12 cellular contexts compared by ENCODE assay signal in the genomic region with DNA sequence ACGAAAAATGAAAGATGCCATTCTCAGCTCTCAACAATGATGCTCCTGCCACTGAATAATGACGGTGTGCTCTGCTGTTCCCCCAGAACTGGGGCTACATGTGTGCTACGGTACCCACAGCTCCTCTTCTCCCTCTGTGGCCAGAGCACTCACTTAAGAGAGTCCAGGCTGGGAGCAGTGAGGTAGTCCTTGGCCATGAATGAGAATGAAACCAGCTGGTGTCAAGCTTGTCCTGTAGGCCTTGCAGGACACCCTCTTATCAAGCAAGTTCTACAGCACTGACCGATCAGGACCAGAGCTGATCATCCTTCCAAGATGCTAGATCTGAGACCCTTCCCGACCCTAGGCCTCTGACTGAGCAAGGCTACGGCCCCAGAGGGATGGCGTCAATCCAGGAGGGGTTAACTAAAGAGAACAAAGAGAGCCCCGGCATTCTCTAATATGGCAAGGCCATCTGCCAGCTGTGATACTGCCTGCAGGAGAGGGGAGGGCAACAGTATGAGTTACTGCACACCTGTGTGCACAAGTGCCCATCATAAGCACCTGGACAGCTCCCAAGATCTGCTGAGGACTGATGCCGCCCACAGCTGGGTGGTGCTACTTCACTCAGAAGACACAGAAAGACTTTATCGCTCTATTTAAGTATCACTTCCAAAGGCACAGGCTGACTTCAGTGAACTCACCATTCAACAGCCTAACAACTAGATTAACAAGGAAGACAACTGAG. TPM values are rescaled to one million over a fixed set of nuclear protein-coding genes. Genes with fewer than 3 reads are reported as not detected.
DNase-seq lines count a peak whose midpoint lies in the region; ATAC-seq and TF ChIP-seq lines count a peak whose summit lies in the region.
"Had no signal": no experiment of that assay in that cellular context is flagged by ENCODE, and none has a peak within 500 bp of the region (broad histone marks: within the 10 kb centered on the region; RNA-seq: fewer than 3 reads in every experiment).

No MANE protein-coding gene starts in this region.

- no peak overlapping the region for H3K4me3 ChIP-seq in lower lobe of right lung
- H3K4me3 ChIP-seq: BLaER1, HAP-1 had no signal

- H3K4me1 ChIP-seq in lower lobe of right lung, result no peaks in the 10 kb centered on the region
- H3K4me1 ChIP-seq: HAP-1 had no signal

- H3K4me3 Mint-ChIP-seq in T-helper 17 cell, result no peak overlapping the region
- H3K4me3 Mint-ChIP-seq: central memory CD8-positive, alpha-beta T cell had no signal

- peaks cover 2% of the 10 kb centered on the region for H3K36me3 Mint-ChIP-seq in T-helper 17 cell (ENCODE audit: low read depth)

- H3K9me3 ChIP-seq in T-helper 17 cell (ENCODE audit: control insufficient read depth, low read length, poor library complexity, severe bottlenecking), result no peaks in the 10 kb centered on the region
- H3K9me3 ChIP-seq in lower lobe of right lung, result no peaks in the 10 kb centered on the region
- H3K9me3 ChIP-seq: BLaER1, HAP-1 had no signal

- no peaks in the 10 kb centered on the region for H3K27me3 ChIP-seq in lower lobe of right lung (ENCODE audit: low read depth)
- H3K27me3 ChIP-seq: BLaER1 had no signal

- peak overlapping the region; percentile 59 for H3K27ac Mint-ChIP-seq in T-helper 17 cell

- intact Hi-C loops in lower lobe of right lung (cut with DNase I), result no loop called here

- peak; percentile 58 for DNase-seq in DMS53 treated with DMSO at 0.1 percent for 48 hours (lab: John Stamatoyannopoulos, UW; ENCODE audit: unreplicated experiment)
- peak; percentile 93 for DNase-seq in NCI-H1105 (lab: John Stamatoyannopoulos, UW)
- no peak for DNase-seq in T-helper 17 cell
- no peak for DNase-seq in lower lobe of right lung
- DNase-seq in DMS 273 (lab: John Stamatoyannopoulos, UW; ENCODE audit: unreplicated experiment), result no peak
- DNase-seq: activated effector memory CD4-positive, alpha-beta T cell treated with Interleukin-2 at 50 U/mL for 16 hours had no signal

- H3K4me1 Mint-ChIP-seq in T-helper 17 cell, result peaks cover 4% of the 10 kb centered on the region
- H3K4me1 Mint-ChIP-seq: central memory CD8-positive, alpha-beta T cell had no signal

- peaks cover 96% of the 10 kb centered on the region for H3K36me3 ChIP-seq in lower lobe of right lung

- ATAC-seq in T-helper 17 cell, result no peak
- peak; percentile 41 to 49 for ATAC-seq in lower lobe of right lung
- no peak for ATAC-seq in HG02759 (IDR thresholded peaks at IDR 0.05; ENCODE audit: unreplicated experiment)
- no peak for ATAC-seq in GM21381 (IDR thresholded peaks at IDR 0.05; ENCODE audit: unreplicated experiment)
- no peak for ATAC-seq in HG02981 (IDR thresholded peaks at IDR 0.05; ENCODE audit: unreplicated experiment)

- no peak overlapping the region for H3K27ac ChIP-seq in lower lobe of right lung
- H3K27ac ChIP-seq: BLaER1 had no signal

- no peaks in the 10 kb centered on the region for H3K27me3 Mint-ChIP-seq in T-helper 17 cell
- H3K27me3 Mint-ChIP-seq: central memory CD8-positive, alpha-beta T cell had no signal

- TF ChIP-seq CTCF in lower lobe of right lung (IDR thresholded peaks at IDR 0.05), result no peak

RNA-seq across cellular contexts. Expression of gene APPL2, which starts 30.5 kb away (rescaled TPM):
- total RNA-seq in T-helper 17 cell, result 10 to 100 TPM; 39.1 to 44.2 TPM
- total RNA-seq in lower lobe of right lung, result 34.0 TPM

Comparison
In these comparisons a context has a peak if more than half of its experiments do, and no peak if none do; other contexts are left out.
1. DNase-seq: peak in DMS53 treated with DMSO at 0.1 percent for 48 hours (single experiment) and NCI-H1105 (single experiment); none in T-helper 17 cell (0 of 3), lower lobe of right lung (single experiment) and DMS 273 (single experiment).
2. ATAC-seq: peak in lower lobe of right lung (2 of 2); none in T-helper 17 cell (single experiment), HG02759 (single experiment), GM21381 (single experiment) and HG02981 (single experiment).